ENCODE assay signal across 8 cellular contexts in genomic region chr2:19746611-19747309, GRCh38.
DNase-seq lines count a peak whose midpoint lies in the region; ATAC-seq and TF ChIP-seq lines count a peak whose summit lies in the region.

No MANE protein-coding gene starts in this region.

- peak; percentile 32 for DNase-seq in natural killer cell treated with Interleukin-12 subunit alpha and Interleukin-12 subunit beta and Interleukin-15 and Interleukin-18, amount 100 ng/mL, for 72 hours (ENCODE audit: low spot score)
- DNase-seq in natural killer cell (no peak), PC-3 (peak; percentile 35), cardiac muscle cell (ENCODE audit: low read depth in 1 of 2, low spot score in 1 of 2) (peak; percentile 57 to 70), dedifferentiated amniotic fluid mesenchymal stem cell (ENCODE audit: extremely low spot score) (no peak), posterior vena cava (ENCODE audit: low spot score) (no peak)
- DNase-seq in activated T-cell treated with anti-CD3 and anti-CD28 coated beads, Interleukin-2, amount 50 U/mL, for 1 hour: no peak

- no peak overlapping the region for H2AFZ ChIP-seq in PC-3 (ENCODE audit: low read length)

- ATAC-seq in natural killer cell treated with Interleukin-12 subunit alpha and Interleukin-12 subunit beta and Interleukin-15 and Interleukin-18, amount 100 ng/mL, for 72 hours: no peak
- ATAC-seq in natural killer cell (no peak), PC-3 (peak; percentile 21; the same call in 1 of the 2 replicates), HG02610 (IDR thresholded peaks at IDR 0.05; ENCODE audit: unreplicated experiment) (no peak)

- H4K20me1 ChIP-seq in PC-3 (ENCODE audit: low read length): no peaks in the 10 kb centered on the region

- no peak overlapping the region for H3K9ac ChIP-seq in PC-3 (ENCODE audit: low read length)

- H3K4me3 ChIP-seq in PC-3 (ENCODE audit: low read length) (no peak overlapping the region), cardiac muscle cell (no peak overlapping the region)

- no peaks in the 10 kb centered on the region for H3K4me1 Mint-ChIP-seq in natural killer cell treated with Interleukin-12 subunit alpha and Interleukin-12 subunit beta and Interleukin-15 and Interleukin-18, amount 100 ng/mL, for 72 hours (ENCODE audit: low read depth in 2 of 2)
- no peaks in the 10 kb centered on the region for H3K4me1 Mint-ChIP-seq in natural killer cell

- H3K27ac Mint-ChIP-seq in natural killer cell treated with Interleukin-12 subunit alpha and Interleukin-12 subunit beta and Interleukin-15 and Interleukin-18, amount 100 ng/mL, for 72 hours: no peak overlapping the region
- H3K27ac Mint-ChIP-seq in natural killer cell: no peak overlapping the region

- intact Hi-C loops in natural killer cell (cut with micrococcal nuclease): no loop called here
- intact Hi-C loops in PC-3 (cut with micrococcal nuclease): loop anchor here (2.0 kb wide), 1 partner anchor 378 kb away; no protein-coding TSS in a partner anchor
- intact Hi-C loops in posterior vena cava (cut with DNase I): loop anchor here in 1 of 2 donors (5.0 kb wide), 1 partner anchor 111 kb away; no protein-coding TSS in a partner anchor

- BruUV-seq in PC-3 (replicated peaks; lab: Mats Ljungman, UMichigan): no TSS peak

- H3K4me1 ChIP-seq in PC-3 (ENCODE audit: insufficient read depth, low read length) (peaks cover 17% of the 10 kb centered on the region), cardiac muscle cell (ENCODE audit: low read depth) (peaks cover 11% of the 10 kb centered on the region)

- H3K4me2 ChIP-seq in PC-3 (ENCODE audit: low read length): no peak overlapping the region

- H3K9me2 ChIP-seq in PC-3 (replicated peaks; ENCODE audit: low read length): no peaks in the 10 kb centered on the region

- H3F3A ChIP-seq in PC-3 (ENCODE audit: low read length, unreplicated experiment): no peaks in the 10 kb centered on the region

- no peak overlapping the region for H3K4me3 Mint-ChIP-seq in natural killer cell treated with Interleukin-12 subunit alpha and Interleukin-12 subunit beta and Interleukin-15 and Interleukin-18, amount 100 ng/mL, for 72 hours
- H3K4me3 Mint-ChIP-seq in natural killer cell: no peak overlapping the region

- no peaks in the 10 kb centered on the region for H3K36me3 ChIP-seq in PC-3 (ENCODE audit: low read depth, low read length)
- H3K36me3 ChIP-seq in cardiac muscle cell: no peaks in the 10 kb centered on the region

- no peak overlapping the region for H3K27ac ChIP-seq in PC-3 (ENCODE audit: low read length)
- peak overlapping the region; percentile 76 for H3K27ac ChIP-seq in cardiac muscle cell

- H3K9me3 Mint-ChIP-seq in natural killer cell treated with Interleukin-12 subunit alpha and Interleukin-12 subunit beta and Interleukin-15 and Interleukin-18, amount 100 ng/mL, for 72 hours: no peaks in the 10 kb centered on the region
- no peaks in the 10 kb centered on the region for H3K9me3 Mint-ChIP-seq in natural killer cell

- CTCF ChIA-PET in PC-3 (lab: Charles Lee): interaction anchor here (0.6 kb wide), 1 partner anchor 377 kb away, joined by 4 read pairs; no protein-coding TSS in a partner anchor

- H3K27me3 ChIP-seq in PC-3 (ENCODE audit: low read length) (no peaks in the 10 kb centered on the region), cardiac muscle cell (peaks cover 2% of the 10 kb centered on the region)

- no peaks in the 10 kb centered on the region for H3K27me3 Mint-ChIP-seq in natural killer cell treated with Interleukin-12 subunit alpha and Interleukin-12 subunit beta and Interleukin-15 and Interleukin-18, amount 100 ng/mL, for 72 hours
- peaks cover 5 to 6% of the 10 kb centered on the region in 2 donors for H3K27me3 Mint-ChIP-seq in natural killer cell (ENCODE audit: low read depth in 2 of 2)

- no peaks in the 10 kb centered on the region for H3K36me3 Mint-ChIP-seq in natural killer cell treated with Interleukin-12 subunit alpha and Interleukin-12 subunit beta and Interleukin-15 and Interleukin-18, amount 100 ng/mL, for 72 hours
- H3K36me3 Mint-ChIP-seq in natural killer cell: no peaks in the 10 kb centered on the region

- H3K9me3 ChIP-seq in PC-3 (ENCODE audit: low read length) (no peaks in the 10 kb centered on the region), cardiac muscle cell (ENCODE audit: low read depth) (no peaks in the 10 kb centered on the region)

- TF ChIP-seq CTCF in natural killer cell (IDR thresholded peaks at IDR 0.05) (no peak), PC-3 (conservative IDR thresholded peaks at IDR 0.05; ENCODE audit: low read depth, low read length) (peak; percentile 63), cardiac muscle cell (IDR thresholded peaks at IDR 0.05; ENCODE audit: low read depth, low read length) (peak; percentile 47)

- no peaks in the 10 kb centered on the region for H3K79me2 ChIP-seq in PC-3 (ENCODE audit: low read length)

- POLR2A ChIA-PET in PC-3 (lab: Charles Lee; ENCODE audit: unreplicated experiment): no interaction called here

Comparison
In these comparisons a context has a peak if more than half of its experiments do, and no peak if none do; other contexts are left out.
1. DNase-seq: peak in natural killer cell treated with Interleukin-12 subunit alpha and Interleukin-12 subunit beta and Interleukin-15 and Interleukin-18, amount 100 ng/mL, for 72 hours (single experiment), PC-3 (single experiment) and cardiac muscle cell (2 of 2); none in natural killer cell (single experiment), dedifferentiated amniotic fluid mesenchymal stem cell (single experiment), posterior vena cava (single experiment) and activated T-cell treated with anti-CD3 and anti-CD28 coated beads, Interleukin-2, amount 50 U/mL, for 1 hour (single experiment).